Comparison of ENCODE assay signal across 40 cellular contexts in genomic region chr17:41386227-41386626, GRCh38. TPM values are rescaled to one million over a fixed set of nuclear protein-coding genes. Genes with fewer than 3 reads are reported as not detected.
"Had no signal": no experiment of that assay in that cellular context is flagged by ENCODE, and none has a peak within 500 bp of the region (broad histone marks: within the 10 kb centered on the region; RNA-seq: fewer than 3 reads in every experiment).

No MANE protein-coding gene starts in this region.

- H3K27ac ChIP-seq: adrenal gland, ascending aorta, body of pancreas, brain microvascular endothelial cell, breast epithelium, cardiac muscle cell had no signal

- ATAC-seq: activated naive CD4-positive, alpha-beta T cell treated with anti-CD3 and anti-CD28 coated beads, Interleukin-2, amount 50 U/mL, for 72 hours; activated naive CD8-positive, alpha-beta T cell treated with anti-CD3 and anti-CD28 coated beads, Interleukin-2, amount 50 U/mL, for 24 hours; activated T-cell treated with anti-CD3 and anti-CD28 coated beads, Interleukin-2, amount 50 U/mL, for 4 hours; activated T-cell treated with anti-CD3 and anti-CD28 coated beads, Interleukin-2, amount 50 U/mL, for 72 hours; activated T-helper 17 cell treated with anti-CD3 and anti-CD28 coated beads, Interleukin-2, amount 50 U/mL, for 72 hours; body of pancreas had no signal

- DNase-seq: activated effector memory CD4-positive, alpha-beta T cell treated with anti-CD3 and anti-CD28 coated beads, Interleukin-2, amount 50 U/mL, for 16 hours; activated effector memory CD4-positive, alpha-beta T cell treated with Interleukin-2 at 50 U/mL for 16 hours; activated gamma-delta T cell; activated gamma-delta T cell treated with Interleukin-2 at 50 U/mL for 16 hours; activated naive CD4-positive, alpha-beta T cell; activated naive CD4-positive, alpha-beta T cell treated with anti-CD3 and anti-CD28 coated beads for 36 hours; activated naive CD4-positive, alpha-beta T cell treated with anti-CD3 and anti-CD28 coated beads, Interleukin-2, amount 50 U/mL, for 16 hours; activated naive CD4-positive, alpha-beta T cell treated with Interleukin-2 at 50 U/mL for 16 hours; activated naive CD8-positive, alpha-beta T cell treated with anti-CD3 and anti-CD28 coated beads for 36 hours; activated naive CD8-positive, alpha-beta T cell treated with anti-CD3 and anti-CD28 coated beads, Interleukin-2, amount 10 ng/mL, durations not matched to agents 7 days and 5 days; activated naive CD8-positive, alpha-beta T cell treated with anti-CD3 and anti-CD28 coated beads, Interleukin-2, amount 50 U/mL, for 24 hours; activated T-cell treated with anti-CD3 and anti-CD28 coated beads, Interleukin-2, amount 50 U/mL, for 1 hour; activated T-cell treated with anti-CD3 and anti-CD28 coated beads, Interleukin-2, amount 50 U/mL, for 24 hours; activated T-cell treated with anti-CD3 and anti-CD28 coated beads, Interleukin-2, amount 50 U/mL, for 4 hours; activated T-cell treated with anti-CD3 and anti-CD28 coated beads, Interleukin-2, amount 50 U/mL, for 48 hours; activated T-cell treated with anti-CD3 and anti-CD28 coated beads, Interleukin-2, amount 50 U/mL, for 72 hours; amniotic stem cell; amygdala; anterior cingulate cortex; aorta; body of pancreas; brain microvascular endothelial cell; caudate nucleus; central memory CD4-positive, alpha-beta T cell; cerebellar nuclear complex had no signal

- H3K4me1 ChIP-seq: adrenal gland, ascending aorta, body of pancreas, breast epithelium had no signal

- H3K36me3 Mint-ChIP-seq: activated naive CD8-positive, alpha-beta T cell treated with anti-CD3 and anti-CD28 coated beads, Interleukin-2, amount 10 ng/mL, durations not matched to agents 7 days and 5 days; brain had no signal

- H3K4me1 Mint-ChIP-seq: activated naive CD8-positive, alpha-beta T cell treated with anti-CD3 and anti-CD28 coated beads for 36 hours; activated naive CD8-positive, alpha-beta T cell treated with anti-CD3 and anti-CD28 coated beads, Interleukin-2, amount 10 ng/mL, durations not matched to agents 7 days and 5 days; activated naive CD8-positive, alpha-beta T cell treated with anti-CD3 and anti-CD28 coated beads, Interleukin-2, amount 50 U/mL, for 24 hours; brain; central memory CD8-positive, alpha-beta T cell had no signal

- H3K27me3 Mint-ChIP-seq: activated naive CD8-positive, alpha-beta T cell had no signal

- H3K4me3 ChIP-seq: adrenal gland, ascending aorta, body of pancreas, breast epithelium, cardiac muscle cell had no signal

- H3K4me3 Mint-ChIP-seq: activated naive CD4-positive, alpha-beta T cell treated with anti-CD3 and anti-CD28 coated beads for 36 hours; activated naive CD8-positive, alpha-beta T cell; activated naive CD8-positive, alpha-beta T cell treated with anti-CD3 and anti-CD28 coated beads for 36 hours; activated naive CD8-positive, alpha-beta T cell treated with anti-CD3 and anti-CD28 coated beads, Interleukin-2, amount 10 ng/mL, durations not matched to agents 7 days and 5 days; activated naive CD8-positive, alpha-beta T cell treated with anti-CD3 and anti-CD28 coated beads, Interleukin-2, amount 50 U/mL, for 24 hours; activated T-cell treated with anti-CD3 and anti-CD28 coated beads, Interleukin-2, amount 50 U/mL, for 24 hours; activated T-cell treated with anti-CD3 and anti-CD28 coated beads, Interleukin-2, amount 50 U/mL, for 4 hours; activated T-cell treated with anti-CD3 and anti-CD28 coated beads, Interleukin-2, amount 50 U/mL, for 72 hours; activated T-helper 1 cell treated with anti-CD3 and anti-CD28 coated beads, Interleukin-12 subunit alpha, Interleukin-12 subunit beta, Interleukin-2, Interleukin-4 antibody, amounts not matched to agents 30 ng/mL and 10 ng/mL and 1 ng/mL, durations not matched to agents 14 hours and 24 hours and 36 hours; activated T-helper 17 cell treated with anti-CD3 and anti-CD28 coated beads, Interleukin-2, amount 50 U/mL, for 72 hours; brain; central memory CD8-positive, alpha-beta T cell had no signal

- FAIRE-seq: astrocyte, bronchial epithelial cell, colon had no signal

- H3K36me3 ChIP-seq: adrenal gland, ascending aorta, brain microvascular endothelial cell, breast epithelium, cardiac muscle cell had no signal

- H3K27ac Mint-ChIP-seq: activated naive CD4-positive, alpha-beta T cell treated with anti-CD3 and anti-CD28 coated beads for 36 hours; activated naive CD4-positive, alpha-beta T cell treated with anti-CD3 and anti-CD28 coated beads, Interleukin-2, amount 50 U/mL, for 72 hours; activated naive CD8-positive, alpha-beta T cell; activated naive CD8-positive, alpha-beta T cell treated with anti-CD3 and anti-CD28 coated beads for 36 hours; activated naive CD8-positive, alpha-beta T cell treated with anti-CD3 and anti-CD28 coated beads, Interleukin-2, amount 10 ng/mL, durations not matched to agents 7 days and 5 days; activated naive CD8-positive, alpha-beta T cell treated with anti-CD3 and anti-CD28 coated beads, Interleukin-2, amount 50 U/mL, for 24 hours; activated T-cell treated with anti-CD3 and anti-CD28 coated beads, Interleukin-2, amount 50 U/mL, for 24 hours; activated T-helper 1 cell treated with anti-CD3 and anti-CD28 coated beads, Interleukin-12 subunit alpha, Interleukin-12 subunit beta, Interleukin-2, Interleukin-4 antibody, amounts not matched to agents 30 ng/mL and 10 ng/mL and 1 ng/mL, durations not matched to agents 14 hours and 24 hours and 36 hours; activated T-helper 17 cell treated with anti-CD3 and anti-CD28 coated beads, Interleukin-2, amount 50 U/mL, for 72 hours; activated T-helper 2 cell treated with anti-CD3 and anti-CD28 coated beads, Interferon-gamma antibody, Interleukin-2, Interleukin-4, amounts not matched to agents 10 μg/mL and 5 μg/mL and 100 μg/mL, durations not matched to agents 14 hours and 24 hours and 36 hours; brain had no signal

- H3K9me3 ChIP-seq: adrenal gland, body of pancreas, breast epithelium had no signal

RNA-seq across cellular contexts. Expression of gene KRT34, which starts 4.1 kb away (rescaled TPM):
- polyA plus RNA-seq: adrenal gland, aorta, cardiac muscle cell had no signal

RNA-seq across cellular contexts. Expression of gene KRT31, which starts 11.2 kb away (rescaled TPM):
- polyA plus RNA-seq: adipose tissue, adrenal gland, aorta, cardiac muscle cell had no signal

RNA-seq across cellular contexts. Expression of gene KRT33B, which starts 16.6 kb away (rescaled TPM):
- polyA plus RNA-seq: adipose tissue, adrenal gland, aorta, cardiac muscle cell had no signal

RNA-seq across cellular contexts. Expression of gene KRT33A, which starts 35.6 kb away (rescaled TPM):
- polyA plus RNA-seq: adipose tissue, adrenal gland, aorta, cardiac muscle cell had no signal

RNA-seq across cellular contexts. Expression of gene KRT37, which starts 38.2 kb away (rescaled TPM):
- polyA plus RNA-seq: adipose tissue, adrenal gland, aorta, cardiac muscle cell had no signal
